In the genomic region with DNA sequence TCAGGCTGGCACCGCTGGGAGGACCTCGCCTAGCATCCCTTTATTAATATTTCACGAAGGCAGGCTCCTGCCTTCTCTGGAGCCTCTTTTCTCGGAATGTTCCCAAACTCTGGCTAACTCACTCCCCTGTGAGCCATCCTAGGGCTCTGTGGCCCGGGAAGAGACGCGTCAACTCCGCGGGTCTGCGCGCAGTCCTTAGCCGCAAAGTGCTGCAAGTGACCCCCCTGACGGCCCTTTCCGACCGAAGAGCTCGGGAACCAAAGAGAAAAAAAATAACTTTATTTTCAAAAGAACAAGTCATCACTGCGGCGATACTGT, we compare ENCODE assay signal across 1 cellular context.
TF ChIP-seq lines count a peak whose summit lies in the region.

No MANE protein-coding gene starts in this region.

TF ChIP-seq in HepG2, 621 proteins besides CTCF, POLR2A, EP300 and RAD21:
- TF ChIP-seq ZNF777 (CRISPR knock-in tag; IDR thresholded peaks at IDR 0.05) (0 out of 2 replicates have a peak, but pooled peaks have one; percentile 11), HNRNPLL (IDR thresholded peaks at IDR 0.05; ENCODE audit: low read depth, low read length, poor library complexity, severe bottlenecking) (peak; percentile 54), KMT2A (CRISPR knock-in tag; IDR thresholded peaks at IDR 0.05) (no peak)
